ENCODE assay signal across 8 cellular contexts in genomic region chr22:45994516-45995404, GRCh38. TPM values are rescaled to one million over a fixed set of nuclear protein-coding genes. Genes with fewer than 3 reads are reported as not detected.
A peak's percentile ranks its signal among the peaks of the same experiment; 100 is the strongest.
DNase-seq lines count a peak whose midpoint lies in the region; ATAC-seq, FAIRE-seq and TF ChIP-seq lines count a peak whose summit lies in the region.

No MANE protein-coding gene starts in this region.

- ATAC-seq in PC-3 = peak; percentile 67

- H3K36me3 ChIP-seq in PC-3 (ENCODE audit: low read depth, low read length) (no peaks in the 10 kb centered on the region; the same call in 1 of the 2 replicates), fibroblast of lung (ENCODE audit: control insufficient read depth, insufficient read depth, low read length) (no peaks in the 10 kb centered on the region), neutrophil (no peaks in the 10 kb centered on the region), suprapubic skin (no peaks in the 10 kb centered on the region)

- H3K4me3 ChIP-seq in AG04449 (ENCODE audit: low read depth, low read length) (no peak overlapping the region), PC-3 (ENCODE audit: low read length) (no peak overlapping the region), fibroblast of lung (replicated peaks in 1 of 4; ENCODE audit: control extremely low read depth in 1 of 4, insufficient read depth in 1 of 4, low read depth in 3 of 4, low read length in 4 of 4) (no peak overlapping the region), neutrophil (ENCODE audit: low read depth in 1 of 2, low read length in 1 of 2) (no peak overlapping the region), suprapubic skin (no peak overlapping the region)

- TF ChIP-seq EP300 in suprapubic skin (IDR thresholded peaks at IDR 0.05) = no peak

- H2AFZ ChIP-seq in PC-3 (ENCODE audit: low read length) (0 out of 2 replicates have a peak overlapping the region, but pooled peaks have one; percentile 22), fibroblast of lung (ENCODE audit: low read length) (no peak overlapping the region)

- 31% methylated on average over 16 of the region's 27 CpGs for WGBS in suprapubic skin

- no peaks in the 10 kb centered on the region for H3K79me2 ChIP-seq in PC-3 (ENCODE audit: low read length)
- H3K79me2 ChIP-seq in fibroblast of lung (ENCODE audit: control insufficient read depth, insufficient read depth, low read length) = peaks cover 7% of the 10 kb centered on the region

- H3K27ac ChIP-seq in PC-3 (ENCODE audit: low read length) (no peak overlapping the region), fibroblast of lung (ENCODE audit: insufficient read depth, low read length) (no peak overlapping the region), neutrophil (no peak overlapping the region), suprapubic skin (no peak overlapping the region)

- DNase-seq in AG04449 (ENCODE audit: low read depth, low spot score) = no peak
- peak; percentile 54 for DNase-seq in GM18507 (ENCODE audit: extremely low spot score, insufficient read length, low read depth)
- peak; percentile 77 for DNase-seq in PC-3
- DNase-seq in activated T-cell treated with anti-CD3 and anti-CD28 coated beads, Interleukin-2, amount 50 U/mL, for 1 hour = peak; percentile 88
- DNase-seq in fibroblast of lung (ENCODE audit: low read depth in 2 of 2) = peak in 1 of 2 donors; percentile 57
- DNase-seq in suprapubic skin (ENCODE audit: low spot score in 2 of 2) = peak; percentile 91 to 92
- no peak for DNase-seq in kidney glomerular epithelial cell (lab: John Stamatoyannopoulos, UW)

- TF ChIP-seq POLR2A in suprapubic skin (IDR thresholded peaks at IDR 0.05) = no peak

- no peaks in the 10 kb centered on the region for H3F3A ChIP-seq in PC-3 (ENCODE audit: low read length, unreplicated experiment)

- peak; percentile 97 for TF ChIP-seq CTCF in AG04449 (IDR thresholded peaks at IDR 0.05; ENCODE audit: insufficient read depth, low read length, missing control alignments)
- peak; percentile 89 for TF ChIP-seq CTCF in PC-3 (conservative IDR thresholded peaks at IDR 0.05; ENCODE audit: low read depth, low read length)
- peak; percentile 92 to 95 for TF ChIP-seq CTCF in fibroblast of lung (conservative IDR thresholded peaks at IDR 0.05 in 1 of 2, IDR thresholded peaks at IDR 0.05 in 1 of 2; ENCODE audit: low read depth in 1 of 2, low read length in 2 of 2)
- peak; percentile 94 for TF ChIP-seq CTCF in neutrophil (IDR thresholded peaks at IDR 0.05)
- peak; percentile 93 to 94 for TF ChIP-seq CTCF in suprapubic skin (IDR thresholded peaks at IDR 0.05)

- H3K9me3 ChIP-seq in PC-3 (ENCODE audit: low read length) = no peaks in the 10 kb centered on the region
- no peaks in the 10 kb centered on the region for H3K9me3 ChIP-seq in fibroblast of lung (ENCODE audit: control insufficient read depth, insufficient read depth, low read depth, low read length)
- H3K9me3 ChIP-seq in neutrophil = no peaks in the 10 kb centered on the region
- no peaks in the 10 kb centered on the region for H3K9me3 ChIP-seq in suprapubic skin

- H3K9ac ChIP-seq in PC-3 (ENCODE audit: low read length) (no peak overlapping the region), fibroblast of lung (ENCODE audit: insufficient read depth, low read length) (no peak overlapping the region)

- intact Hi-C loops in PC-3 (cut with micrococcal nuclease) = loop anchor here (10.0 kb wide), 1 partner anchor 320 kb away; no protein-coding TSS in a partner anchor

- peaks cover 17% of the 10 kb centered on the region for H3K4me1 ChIP-seq in PC-3 (ENCODE audit: insufficient read depth, low read length)
- peaks cover 36% of the 10 kb centered on the region for H3K4me1 ChIP-seq in fibroblast of lung (ENCODE audit: control insufficient read depth, extremely low read depth, insufficient read depth, low read length)
- H3K4me1 ChIP-seq in neutrophil (ENCODE audit: control insufficient read depth in 1 of 2, insufficient read depth in 1 of 2, low read depth in 1 of 2, low read length in 1 of 2) = peaks cover 0 to 21% of the 10 kb centered on the region in 2 experiments
- H3K4me1 ChIP-seq in suprapubic skin = peaks cover 50% of the 10 kb centered on the region

- POLR2A ChIA-PET in AG04449 (lab: Yijun Ruan, JAX) = interaction anchor here (3.0 kb wide), 1 partner anchor 121 kb away, joined by 21 read pairs; no protein-coding TSS in a partner anchor
- POLR2A ChIA-PET in PC-3 (lab: Charles Lee; ENCODE audit: unreplicated experiment) = no interaction called here

- H4K20me1 ChIP-seq in PC-3 (ENCODE audit: low read length) (no peaks in the 10 kb centered on the region), fibroblast of lung (ENCODE audit: control insufficient read depth, extremely low read depth, insufficient read depth, low read length) (no peaks in the 10 kb centered on the region)

- CTCF ChIA-PET in AG04449 (lab: Yijun Ruan, JAX) (interaction anchor here (0.6 to 5.8 kb wide), 73 partner anchors 8 to 547 kb away, joined by 3 to 155 read pairs (median 4); partner anchors contain the start of genes GTSE1, TRMU, TTC38 and WNT7B), PC-3 (lab: Charles Lee) (no interaction called here)

- FAIRE-seq in GM18507 (lab: Jason Lieb, UNC) = peak; percentile 73

- no peaks in the 10 kb centered on the region for H3K9me2 ChIP-seq in PC-3 (replicated peaks; ENCODE audit: low read length)

- no TSS peak for BruUV-seq in PC-3 (replicated peaks; lab: Mats Ljungman, UMichigan)

- H3K4me2 ChIP-seq in PC-3 (ENCODE audit: low read length) (no peak overlapping the region), fibroblast of lung (ENCODE audit: extremely low read depth, insufficient read depth, low read length) (no peak overlapping the region)

- H3K27me3 ChIP-seq in PC-3 (ENCODE audit: low read length) (no peaks in the 10 kb centered on the region), fibroblast of lung (ENCODE audit: control insufficient read depth, insufficient read depth, low read length) (peaks cover 10% of the 10 kb centered on the region), neutrophil (peaks cover 13% of the 10 kb centered on the region), suprapubic skin (no peaks in the 10 kb centered on the region)

RNA-seq across cellular contexts. Expression of gene WNT7B, which starts 17.8 kb away (rescaled TPM):
- total RNA-seq in PC-3 (2014; rRNA removed) = 42.0 and 73.1 TPM in 2 replicates
- total RNA-seq in fibroblast of lung = under 0.01 and 0.17 TPM in 2 replicates
- polyA plus RNA-seq in fibroblast of lung = 0.17 TPM in 1 of 2 replicates, not detected in the other
- polyA plus RNA-seq in fibroblast of lung (2012) = 0.06 and 0.76 TPM in 2 replicates
- polyA minus RNA-seq in fibroblast of lung (ENCODE audit: low replicate concordance) = 0.41 TPM in 1 of 2 replicates, not detected in the other
- 10 to 100 TPM; 18.7 to 54.4 (median 44.1) TPM for total RNA-seq in suprapubic skin

Comparison
In these comparisons a context has a peak if more than half of its experiments do, and no peak if none do; other contexts are left out.
1. DNase-seq: peak in GM18507 (single experiment), PC-3 (single experiment), activated T-cell treated with anti-CD3 and anti-CD28 coated beads, Interleukin-2, amount 50 U/mL, for 1 hour (single experiment) and suprapubic skin (2 of 2); none in AG04449 (single experiment) and kidney glomerular epithelial cell (single experiment).
2. RNA of gene WNT7B, which starts 17.8 kb away (total RNA-seq): 18.7 to 54.4 TPM in suprapubic skin and 42.0 to 73.1 TPM in PC-3; under 0.01 to 0.17 TPM in fibroblast of lung; every median in the first group is over 10 times any median in the second.
3. Peak in every context shown above with its lines, with median percentiles within 50 percentile points of each other: CTCF ChIP-seq.